23 cellular contexts compared by ENCODE assay signal in genomic region chr6:83098589-83098988, GRCh38.
"Had no signal": no experiment of that assay in that cellular context is flagged by ENCODE, and none has a peak within 500 bp of the region (broad histone marks: within the 10 kb centered on the region; RNA-seq: fewer than 3 reads in every experiment).

No MANE protein-coding gene starts in this region.

- H3K4me3 Mint-ChIP-seq: effector memory CD8-positive, alpha-beta T cell; immature natural killer cell; natural killer cell; stimulated activated naive CD8-positive, alpha-beta T cell treated with anti-CD3 and anti-CD28 coated beads, Interleukin-15, amount 100 ng/mL, for 72 hours had no signal

- H3K9me3 Mint-ChIP-seq: effector memory CD8-positive, alpha-beta T cell; immature natural killer cell; natural killer cell; stimulated activated naive CD8-positive, alpha-beta T cell treated with anti-CD3 and anti-CD28 coated beads, Interleukin-15, amount 100 ng/mL, for 72 hours had no signal

- H3K4me1 ChIP-seq: lower lobe of right lung, right lobe of liver, transverse colon, upper lobe of right lung, uterus had no signal

- H3K4me2 ChIP-seq: smooth muscle cell had no signal

- H3K4me1 Mint-ChIP-seq: stimulated activated naive CD8-positive, alpha-beta T cell treated with anti-CD3 and anti-CD28 coated beads, Interleukin-15, amount 100 ng/mL, for 72 hours had no signal

- H3K27ac ChIP-seq: lower lobe of right lung, ovary, right lobe of liver, suprapubic skin, transverse colon, upper lobe of right lung, uterus had no signal

- H3K27me3 ChIP-seq: ovary, right lobe of liver, suprapubic skin, transverse colon, upper lobe of right lung, uterus had no signal

- DNase-seq: cortex of kidney; effector memory CD8-positive, alpha-beta T cell; hypothalamus; immature natural killer cell; islet precursor cell; left ventricle myocardium superior; lower lobe of right lung; natural killer cell; occipital lobe; ovary; posterior cingulate gyrus; right lobe of liver; stimulated activated CD4-positive, alpha-beta T cell treated with anti-CD3 and anti-CD28 coated beads, Interleukin-12 subunit alpha, Interleukin-12 subunit beta, amount 100 ng/mL, for 4 hours; stimulated activated CD4-positive, alpha-beta T cell treated with anti-CD3 and anti-CD28 coated beads, Interleukin-1b, Interleukin-23, amount 100 ng/mL, for 48 hours; stimulated activated CD4-positive, alpha-beta T cell treated with anti-CD3 and anti-CD28 coated beads, Interleukin-4, amount 100 ng/mL, for 1 hour; stimulated activated CD8-positive, alpha-beta memory T cell treated with anti-CD3 and anti-CD28 coated beads, Interleukin-4, amount 100 ng/mL, for 48 hours; stimulated activated naive CD4-positive, alpha-beta T cell; stimulated activated naive CD8-positive, alpha-beta T cell treated with anti-CD3 and anti-CD28 coated beads, Interleukin-15, amount 100 ng/mL, for 72 hours; transverse colon; upper lobe of right lung; uterus had no signal

- H3K36me3 ChIP-seq: ovary, uterus had no signal

- H3K4me3 ChIP-seq: lower lobe of right lung, ovary, right lobe of liver, smooth muscle cell, suprapubic skin, transverse colon, upper lobe of right lung, uterus had no signal

- H3K9me3 ChIP-seq: lower lobe of right lung, ovary, right lobe of liver, suprapubic skin, transverse colon, upper lobe of right lung, uterus had no signal

- ATAC-seq: effector memory CD8-positive, alpha-beta T cell; left ventricle myocardium superior; lower lobe of right lung; natural killer cell; right lobe of liver; stimulated activated naive CD8-positive, alpha-beta T cell treated with anti-CD3 and anti-CD28 coated beads, Interleukin-15, amount 100 ng/mL, for 72 hours; upper lobe of right lung had no signal

- H3K27me3 Mint-ChIP-seq: effector memory CD8-positive, alpha-beta T cell; stimulated activated naive CD8-positive, alpha-beta T cell treated with anti-CD3 and anti-CD28 coated beads, Interleukin-15, amount 100 ng/mL, for 72 hours had no signal

- H3K27ac Mint-ChIP-seq: effector memory CD8-positive, alpha-beta T cell; immature natural killer cell; natural killer cell had no signal
